In the genomic region with DNA sequence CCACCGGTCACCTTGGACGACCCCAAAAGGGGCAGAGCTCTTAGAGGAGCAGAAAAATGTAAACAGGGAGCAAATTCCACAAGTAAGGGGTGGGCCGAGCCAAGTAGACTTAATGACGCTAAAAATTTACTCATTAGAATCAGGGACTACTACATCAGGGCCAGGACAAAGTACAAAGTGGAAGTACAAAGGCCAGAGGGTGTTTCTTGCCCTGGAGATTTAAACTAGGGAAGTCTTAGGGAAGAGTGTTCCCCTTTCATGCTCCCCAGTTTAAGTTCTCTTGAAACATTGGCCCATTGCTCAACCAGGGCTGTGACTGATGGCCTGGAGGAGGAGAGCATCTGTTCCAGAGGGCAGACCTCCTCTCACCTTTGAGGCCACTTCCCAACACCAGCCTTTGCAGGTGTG, we compare ENCODE assay signal across 1 cellular context.
TF ChIP-seq lines count a peak whose summit lies in the region.

No MANE protein-coding gene starts in this region.

TF ChIP-seq in HepG2, 621 proteins besides CTCF, POLR2A, EP300 and RAD21 (continued from another document):
- TF ChIP-seq, protein P1, sequence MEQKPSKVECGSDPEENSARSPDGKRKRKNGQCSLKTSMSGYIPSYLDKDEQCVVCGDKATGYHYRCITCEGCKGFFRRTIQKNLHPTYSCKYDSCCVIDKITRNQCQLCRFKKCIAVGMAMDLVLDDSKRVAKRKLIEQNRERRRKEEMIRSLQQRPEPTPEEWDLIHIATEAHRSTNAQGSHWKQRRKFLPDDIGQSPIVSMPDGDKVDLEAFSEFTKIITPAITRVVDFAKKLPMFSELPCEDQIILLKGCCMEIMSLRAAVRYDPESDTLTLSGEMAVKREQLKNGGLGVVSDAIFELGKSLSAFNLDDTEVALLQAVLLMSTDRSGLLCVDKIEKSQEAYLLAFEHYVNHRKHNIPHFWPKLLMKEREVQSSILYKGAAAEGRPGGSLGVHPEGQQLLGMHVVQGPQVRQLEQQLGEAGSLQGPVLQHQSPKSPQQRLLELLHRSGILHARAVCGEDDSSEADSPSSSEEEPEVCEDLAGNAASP (CRISPR knock-in tag; IDR thresholded peaks at IDR 0.05; ENCODE audit: borderline replicate concordance): peak; percentile 74; the same call in 1 of the 2 replicates
- TF ChIP-seq RXRB (CRISPR knock-in tag; IDR thresholded peaks at IDR 0.05; ENCODE audit: borderline replicate concordance) (0 out of 2 replicates have a peak, but pooled peaks have one; percentile 10), KDM5B (CRISPR knock-in tag; IDR thresholded peaks at IDR 0.05; ENCODE audit: borderline replicate concordance) (no peak)
